In the genomic region with DNA sequence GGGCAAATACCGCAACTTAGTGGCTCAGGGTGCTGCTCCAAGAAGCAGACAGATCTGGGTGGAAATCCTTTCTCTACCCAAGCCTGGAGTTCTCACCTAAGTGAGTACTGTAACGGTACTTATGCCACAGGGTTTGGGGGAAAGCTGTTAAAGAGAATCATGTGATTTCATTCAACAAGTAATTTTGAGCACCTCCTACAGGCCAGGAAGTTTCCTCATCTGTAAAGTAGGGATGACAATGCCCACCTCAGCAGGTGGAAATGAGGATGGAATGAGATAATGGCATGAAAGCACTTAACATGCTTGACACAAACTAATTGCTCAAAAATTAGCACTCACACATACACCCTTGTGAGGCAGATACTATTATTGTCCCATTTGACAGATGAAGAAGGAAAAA, we compare ENCODE assay signal across 30 cellular contexts.
"Had no signal": no experiment of that assay in that cellular context is flagged by ENCODE, and none has a peak within 500 bp of the region (broad histone marks: within the 10 kb centered on the region; RNA-seq: fewer than 3 reads in every experiment).

No MANE protein-coding gene starts in this region.

- H3K4me1 Mint-ChIP-seq: activated CD4-positive, alpha-beta T cell treated with anti-CD3 and anti-CD28 coated beads for 36 hours; activated CD8-positive, alpha-beta memory T cell treated with anti-CD3 and anti-CD28 coated beads, Interleukin-2, amount 10 ng/mL, durations not matched to agents 7 days and 5 days; immature natural killer cell; mesothelial cell of epicardium; nephron progenitor cell; stimulated activated memory B cell treated with anti-CD40 and anti-IgM and Interleukin-4, amounts not matched to agents 10 μg/mL and 1 μg/mL and 100 μg/mL, for 72 hours; stimulated activated naive CD8-positive, alpha-beta T cell treated with anti-CD3 and anti-CD28 coated beads, Interleukin-15, amount 100 ng/mL, for 72 hours had no signal

- H3K27me3 ChIP-seq: gastrocnemius medialis, hepatocyte, ovary, vagina had no signal

- H2AFZ ChIP-seq: hepatocyte had no signal

- H3K4me3 ChIP-seq: esophagus squamous epithelium, gastrocnemius medialis, hepatocyte, ovary, smooth muscle cell, vagina had no signal

- ATAC-seq: activated CD4-positive, alpha-beta T cell treated with anti-CD3 and anti-CD28 coated beads for 36 hours; activated CD8-positive, alpha-beta memory T cell treated with anti-CD3 and anti-CD28 coated beads, Interleukin-2, amount 10 ng/mL, durations not matched to agents 7 days and 5 days; activated CD8-positive, alpha-beta T cell treated with anti-CD3 and anti-CD28 coated beads, Interleukin-2, amount 10 ng/mL, durations not matched to agents 7 days and 5 days; activated naive CD4-positive, alpha-beta T cell treated with anti-CD3 and anti-CD28 coated beads, Interleukin-2, amount 50 U/mL, for 72 hours; gastrocnemius medialis; stimulated activated memory B cell treated with anti-CD40 and anti-IgM and Interleukin-4, amounts not matched to agents 10 μg/mL and 1 μg/mL and 100 μg/mL, for 72 hours had no signal

- H3K9me3 ChIP-seq: esophagus squamous epithelium, gastrocnemius medialis, ovary, vagina had no signal

- DNase-seq: activated CD4-positive, alpha-beta T cell treated with anti-CD3 and anti-CD28 coated beads for 36 hours; activated CD4-positive, CD25-positive, alpha-beta regulatory T cell; activated CD8-positive, alpha-beta memory T cell treated with anti-CD3 and anti-CD28 coated beads, Interleukin-2, amount 10 ng/mL, durations not matched to agents 7 days and 5 days; activated CD8-positive, alpha-beta T cell treated with anti-CD3 and anti-CD28 coated beads, Interleukin-2, amount 10 ng/mL, durations not matched to agents 7 days and 5 days; activated T-cell treated with anti-CD3 and anti-CD28 coated beads, Interleukin-2, amount 50 U/mL, for 48 hours; dermis blood vessel endothelial cell; effector CD4-positive, alpha-beta T cell; esophagus squamous epithelium; gastrocnemius medialis; immature natural killer cell; kidney; mammary epithelial cell; naive B cell; nephron progenitor cell; ovary; stimulated activated CD4-positive, alpha-beta T cell treated with anti-CD3 and anti-CD28 coated beads, Interleukin-1b, Interleukin-23, amount 100 ng/mL, for 48 hours; stimulated activated CD4-positive, alpha-beta T cell treated with anti-CD3 and anti-CD28 coated beads, Interleukin-4, amount 100 ng/mL, for 4 hours; stimulated activated CD8-positive, alpha-beta memory T cell treated with anti-CD3 and anti-CD28 coated beads, Interleukin-4, amount 100 ng/mL, for 48 hours; stimulated activated naive CD8-positive, alpha-beta T cell treated with anti-CD3 and anti-CD28 coated beads, Interleukin-15, amount 100 ng/mL, for 72 hours; T-helper 2 cell had no signal

- H3K4me2 ChIP-seq: hepatocyte, smooth muscle cell had no signal

- H3K27ac Mint-ChIP-seq: activated CD4-positive, alpha-beta T cell treated with anti-CD3 and anti-CD28 coated beads for 36 hours; activated CD8-positive, alpha-beta memory T cell treated with anti-CD3 and anti-CD28 coated beads, Interleukin-2, amount 10 ng/mL, durations not matched to agents 7 days and 5 days; activated CD8-positive, alpha-beta T cell treated with anti-CD3 and anti-CD28 coated beads, Interleukin-2, amount 10 ng/mL, durations not matched to agents 7 days and 5 days; activated naive CD4-positive, alpha-beta T cell treated with anti-CD3 and anti-CD28 coated beads, Interleukin-2, amount 50 U/mL, for 72 hours; activated T-helper 2 cell treated with anti-CD3 and anti-CD28 coated beads, Interferon-gamma antibody, Interleukin-2, Interleukin-4, amounts not matched to agents 10 μg/mL and 5 μg/mL and 100 μg/mL, durations not matched to agents 14 hours and 24 hours and 36 hours; immature natural killer cell; mesothelial cell of epicardium; naive B cell; progenitor cell of endocrine pancreas; stimulated activated memory B cell treated with anti-CD40 and anti-IgM and Interleukin-4, amounts not matched to agents 10 μg/mL and 1 μg/mL and 100 μg/mL, for 72 hours; stimulated activated naive CD8-positive, alpha-beta T cell treated with anti-CD3 and anti-CD28 coated beads, Interleukin-15, amount 100 ng/mL, for 72 hours; type B pancreatic cell had no signal

- H3K27ac ChIP-seq: epithelial cell of prostate, esophagus squamous epithelium, gastrocnemius medialis, hepatocyte, ovary, vagina had no signal

- H3K36me3 Mint-ChIP-seq: activated naive CD4-positive, alpha-beta T cell treated with anti-CD3 and anti-CD28 coated beads, Interleukin-2, amount 50 U/mL, for 72 hours; stimulated activated memory B cell treated with anti-CD40 and anti-IgM and Interleukin-4, amounts not matched to agents 10 μg/mL and 1 μg/mL and 100 μg/mL, for 72 hours had no signal

- H3K9me3 Mint-ChIP-seq: activated naive CD4-positive, alpha-beta T cell treated with anti-CD3 and anti-CD28 coated beads, Interleukin-2, amount 50 U/mL, for 72 hours; activated T-helper 2 cell treated with anti-CD3 and anti-CD28 coated beads, Interferon-gamma antibody, Interleukin-2, Interleukin-4, amounts not matched to agents 10 μg/mL and 5 μg/mL and 100 μg/mL, durations not matched to agents 14 hours and 24 hours and 36 hours; immature natural killer cell; stimulated activated memory B cell treated with anti-CD40 and anti-IgM and Interleukin-4, amounts not matched to agents 10 μg/mL and 1 μg/mL and 100 μg/mL, for 72 hours; stimulated activated naive CD8-positive, alpha-beta T cell treated with anti-CD3 and anti-CD28 coated beads, Interleukin-15, amount 100 ng/mL, for 72 hours; type B pancreatic cell had no signal

- H3K4me1 ChIP-seq: esophagus squamous epithelium, gastrocnemius medialis, vagina had no signal

- H3K27me3 Mint-ChIP-seq: activated CD4-positive, alpha-beta T cell treated with anti-CD3 and anti-CD28 coated beads for 36 hours; activated CD8-positive, alpha-beta memory T cell treated with anti-CD3 and anti-CD28 coated beads, Interleukin-2, amount 10 ng/mL, durations not matched to agents 7 days and 5 days; naive B cell; stimulated activated memory B cell treated with anti-CD40 and anti-IgM and Interleukin-4, amounts not matched to agents 10 μg/mL and 1 μg/mL and 100 μg/mL, for 72 hours; stimulated activated naive CD8-positive, alpha-beta T cell treated with anti-CD3 and anti-CD28 coated beads, Interleukin-15, amount 100 ng/mL, for 72 hours; type B pancreatic cell had no signal

- H3K36me3 ChIP-seq: esophagus squamous epithelium, gastrocnemius medialis, ovary, vagina had no signal

- H3K4me3 Mint-ChIP-seq: activated CD4-positive, alpha-beta T cell treated with anti-CD3 and anti-CD28 coated beads for 36 hours; activated CD8-positive, alpha-beta memory T cell treated with anti-CD3 and anti-CD28 coated beads, Interleukin-2, amount 10 ng/mL, durations not matched to agents 7 days and 5 days; activated CD8-positive, alpha-beta T cell treated with anti-CD3 and anti-CD28 coated beads, Interleukin-2, amount 10 ng/mL, durations not matched to agents 7 days and 5 days; immature natural killer cell; mesothelial cell of epicardium; naive B cell; nephron progenitor cell; stimulated activated memory B cell treated with anti-CD40 and anti-IgM and Interleukin-4, amounts not matched to agents 10 μg/mL and 1 μg/mL and 100 μg/mL, for 72 hours; stimulated activated naive CD8-positive, alpha-beta T cell treated with anti-CD3 and anti-CD28 coated beads, Interleukin-15, amount 100 ng/mL, for 72 hours; type B pancreatic cell had no signal

- H3K79me2 ChIP-seq: hepatocyte had no signal
